Comparison of ENCODE assay signal across 24 cellular contexts in genomic region chr1:12539320-12539704, GRCh38.
DNase-seq lines count a peak whose midpoint lies in the region; ATAC-seq, FAIRE-seq and TF ChIP-seq lines count a peak whose summit lies in the region.
"Had no signal": no experiment of that assay in that cellular context is flagged by ENCODE, and none has a peak within 500 bp of the region (broad histone marks: within the 10 kb centered on the region; RNA-seq: fewer than 3 reads in every experiment).

No MANE protein-coding gene starts in this region.

- H2BK12ac ChIP-seq in neuronal stem cell (ENCODE audit: low read length): no peak overlapping the region

- TF ChIP-seq EP300 in tibial nerve (IDR thresholded peaks at IDR 0.05): no peak

- H4K20me1 ChIP-seq in IMR-90 (ENCODE audit: insufficient read depth, low read length): no peaks in the 10 kb centered on the region
- H4K20me1 ChIP-seq: BLaER1 treated with 17β-estradiol and CSF1 and Interleukin-3, amounts not matched to agents 10 nM and 100 nM had no signal

- in situ Hi-C loops in IMR-90 (cut with MboI; ENCODE audit: low sequenced_read_pairs): no loop called here

- TF ChIP-seq POLR2A in IMR-90 (IDR thresholded peaks at IDR 0.05; ENCODE audit: low read depth, low read length) (no peak), tibial nerve (IDR thresholded peaks at IDR 0.05) (no peak), H54 (IDR thresholded peaks at IDR 0.05; ENCODE audit: low read depth, low read length) (no peak)

- H3K4me3 Mint-ChIP-seq in chondrocyte (ENCODE audit: unreplicated experiment): no peak overlapping the region
- H3K4me3 Mint-ChIP-seq: activated B cell treated with CpG ODN at 0.5 μM for 24 hours; activated CD8-positive, alpha-beta T cell treated with anti-CD3 and anti-CD28 coated beads, Interleukin-2, amount 10 ng/mL, durations not matched to agents 7 days and 5 days; activated T-helper 1 cell treated with anti-CD3 and anti-CD28 coated beads, Interleukin-12 subunit alpha, Interleukin-12 subunit beta, Interleukin-2, Interleukin-4 antibody, amounts not matched to agents 30 ng/mL and 10 ng/mL and 1 ng/mL, durations not matched to agents 14 hours and 24 hours and 36 hours had no signal

- dilution Hi-C loops in IMR-90 (cut with HindIII; ENCODE audit: low sequenced_read_pairs, unreplicated experiment): no loop called here

- no peak overlapping the region; the same call in 1 of the 2 replicates for H4K5ac ChIP-seq in IMR-90 (ENCODE audit: low read depth, low read length)

- H3K9me3 Mint-ChIP-seq in chondrocyte (ENCODE audit: low read depth): peaks cover 16% of the 10 kb centered on the region

- no peak for ATAC-seq in IMR-90 (ENCODE audit: low read depth)
- ATAC-seq: activated CD8-positive, alpha-beta T cell treated with anti-CD3 and anti-CD28 coated beads, Interleukin-2, amount 10 ng/mL, durations not matched to agents 7 days and 5 days; GM12878 had no signal

- H3K4me1 Mint-ChIP-seq in chondrocyte (ENCODE audit: low read depth): peaks cover 27% of the 10 kb centered on the region
- H3K4me1 Mint-ChIP-seq: activated B cell treated with CpG ODN at 0.5 μM for 24 hours had no signal

- POLR2A ChIA-PET in IMR-90 (lab: Charles Lee; ENCODE audit: unreplicated experiment): interaction anchor here (1.0 kb wide), 1 partner anchor 78 kb away, joined by 3 read pairs; no protein-coding TSS in a partner anchor

- CTCF ChIA-PET in IMR-90 (lab: Yijun Ruan, JAX): interaction anchor here (0.5 kb wide), 1 partner anchor 244 kb away, joined by 5 read pairs; no protein-coding TSS in a partner anchor

- DNase-seq in IMR-90 (no peak), chondrocyte (ENCODE audit: low spot score) (peak; percentile 28), neuronal stem cell (ENCODE audit: low spot score) (no peak), tibial nerve (ENCODE audit: low spot score in 2 of 2) (no peak), H54 (ENCODE audit: insufficient read length, low spot score) (no peak), inferior parietal cortex (ENCODE audit: extremely low spot score) (no peak), NOMO-1 treated with dmso at 0.1 percent for 144 hours (lab: John Stamatoyannopoulos, UW; ENCODE audit: unreplicated experiment) (no peak)
- DNase-seq: activated B cell treated with CpG ODN at 0.5 μM for 24 hours; activated CD8-positive, alpha-beta T cell treated with anti-CD3 and anti-CD28 coated beads, Interleukin-2, amount 10 ng/mL, durations not matched to agents 7 days and 5 days; amniotic stem cell; cerebellar nuclear complex; DMS 273 treated with DMSO at 0.1 percent for 48 hours; GDM1; MG63; NCI-H1694 treated with DMSO at 0.1 percent for 48 hours; NCI-H510A treated with DMSO at 0.1 percent for 48 hours; stimulated activated naive CD4-positive, alpha-beta T cell treated with Interleukin-2 at 50 U/mL for 16 hours; T-helper 2 cell had no signal

- peak overlapping the region; percentile 79 for H2AK9ac ChIP-seq in IMR-90 (replicated peaks; ENCODE audit: low read depth, low read length, poor library complexity)

- no peak overlapping the region for H3K27ac Mint-ChIP-seq in chondrocyte (ENCODE audit: unreplicated experiment)
- H3K27ac Mint-ChIP-seq: activated B cell treated with CpG ODN at 0.5 μM for 24 hours; activated CD8-positive, alpha-beta T cell treated with anti-CD3 and anti-CD28 coated beads, Interleukin-2, amount 10 ng/mL, durations not matched to agents 7 days and 5 days; activated T-helper 1 cell treated with anti-CD3 and anti-CD28 coated beads, Interleukin-12 subunit alpha, Interleukin-12 subunit beta, Interleukin-2, Interleukin-4 antibody, amounts not matched to agents 30 ng/mL and 10 ng/mL and 1 ng/mL, durations not matched to agents 14 hours and 24 hours and 36 hours; progenitor cell of endocrine pancreas had no signal

- H2BK20ac ChIP-seq in IMR-90 (ENCODE audit: low read depth, low read length): peak overlapping the region; percentile 1; the same call in 1 of the 2 replicates

- no TSS peak for BruUV-seq in IMR-90 (replicated peaks; lab: Mats Ljungman, UMichigan)

- H4K91ac ChIP-seq in IMR-90 (ENCODE audit: insufficient read depth, low read depth, low read length) (peak overlapping the region; percentile 76), neuronal stem cell (ENCODE audit: low read depth, low read length, poor library complexity) (no peak overlapping the region)

- H4K8ac ChIP-seq in IMR-90 (ENCODE audit: low read depth in 2 of 2, low read length in 2 of 2) (peak overlapping the region in 1 of 2 experiments; percentile 67; a peak in 1 of 4 replicates), neuronal stem cell (ENCODE audit: low read depth, low read length) (no peak overlapping the region)

- TF ChIP-seq RAD21 in IMR-90 (IDR thresholded peaks at IDR 0.05; ENCODE audit: low read length): no peak

- no peak overlapping the region for H2BK5ac ChIP-seq in IMR-90 (ENCODE audit: low read depth, low read length, poor library complexity, severe bottlenecking)
- no peak overlapping the region for H2BK5ac ChIP-seq in neuronal stem cell (ENCODE audit: low read length)

- H3K79me1 ChIP-seq in IMR-90 (ENCODE audit: low read depth in 1 of 2, low read length in 2 of 2) (no peaks in the 10 kb centered on the region), neuronal stem cell (ENCODE audit: low read depth, low read length) (no peaks in the 10 kb centered on the region)

- peak overlapping the region; percentile 54; the same call in 1 of the 2 replicates for H2AK5ac ChIP-seq in IMR-90 (ENCODE audit: low read depth, low read length)
- peak overlapping the region; percentile 1 for H2AK5ac ChIP-seq in neuronal stem cell (ENCODE audit: low read depth, low read length)

- H3K56ac ChIP-seq in IMR-90 (ENCODE audit: extremely low read depth, insufficient read depth, low read length): no peak overlapping the region; the same call in 1 of the 2 replicates

- H2AFZ ChIP-seq in IMR-90 (replicated peaks; ENCODE audit: low read length, poor library complexity): no peak overlapping the region
- no peak overlapping the region for H2AFZ ChIP-seq in neuronal stem cell (ENCODE audit: low read length)

- FAIRE-seq in H54 (lab: Jason Lieb, UNC): no peak
- FAIRE-seq: endometrium had no signal

- peaks cover 3% of the 10 kb centered on the region; the same call in 1 of the 2 replicates for H3K27me3 ChIP-seq in IMR-90 (ENCODE audit: control insufficient read depth, insufficient read depth, low read length)
- H3K27me3 ChIP-seq in neuronal stem cell (ENCODE audit: control insufficient read depth in 3 of 3, insufficient read depth in 3 of 3, low read depth in 1 of 3, low read length in 3 of 3): peaks cover 0 to 7% (median 0%) of the 10 kb centered on the region in 3 experiments
- no peaks in the 10 kb centered on the region for H3K27me3 ChIP-seq in tibial nerve
- H3K27me3 ChIP-seq: BLaER1 treated with 17β-estradiol and CSF1 and Interleukin-3, amounts not matched to agents 10 nM and 100 nM; MG63; SJCRH30 had no signal

- H3K27ac ChIP-seq in IMR-90 (ENCODE audit: insufficient read depth, low read length) (no peak overlapping the region), neuronal stem cell (replicated peaks; ENCODE audit: low read length) (no peak overlapping the region), tibial nerve (peak overlapping the region; percentile 55 to 90 (median 81))
- H3K27ac ChIP-seq: BLaER1 treated with 17β-estradiol and CSF1 and Interleukin-3, amounts not matched to agents 10 nM and 100 nM had no signal

- H2BK120ac ChIP-seq in IMR-90 (ENCODE audit: low read depth, low read length) (peak overlapping the region; percentile 10), neuronal stem cell (ENCODE audit: low read depth, low read length) (no peak overlapping the region)

- H3K9me3 ChIP-seq in IMR-90 (ENCODE audit: control insufficient read depth, insufficient read depth, low read length): peaks cover 2% of the 10 kb centered on the region; the same call in 1 of the 2 replicates
- no peaks in the 10 kb centered on the region for H3K9me3 ChIP-seq in neuronal stem cell (replicated peaks in 1 of 2; ENCODE audit: control insufficient read depth in 2 of 2, insufficient read depth in 1 of 2, low read depth in 1 of 2, low read length in 2 of 2)
- peaks cover 0 to 10% (median 0%) of the 10 kb centered on the region in 4 donors for H3K9me3 ChIP-seq in tibial nerve

- H3K36me3 ChIP-seq in IMR-90 (ENCODE audit: control insufficient read depth, insufficient read depth, low read length) (no peaks in the 10 kb centered on the region), neuronal stem cell (replicated peaks in 1 of 2; ENCODE audit: control insufficient read depth in 2 of 2, insufficient read depth in 2 of 2, low read length in 2 of 2) (no peaks in the 10 kb centered on the region), tibial nerve (no peaks in the 10 kb centered on the region)
- H3K36me3 ChIP-seq: MG63, SJCRH30 had no signal

- H3K9me1 ChIP-seq in IMR-90 (ENCODE audit: insufficient read depth, low read length): peaks cover 6% of the 10 kb centered on the region; the same call in 1 of the 2 replicates

- H3K4me3 ChIP-seq in IMR-90 (ENCODE audit: insufficient read depth, low read depth, low read length) (no peak overlapping the region), neuronal stem cell (ENCODE audit: low read length in 2 of 2) (no peak overlapping the region), tibial nerve (no peak overlapping the region)
- H3K4me3 ChIP-seq: BLaER1 treated with 17β-estradiol and CSF1 and Interleukin-3, amounts not matched to agents 10 nM and 100 nM; GM12878; MG63 had no signal

- H3K4ac ChIP-seq in IMR-90 (ENCODE audit: low read depth, low read length) (peak overlapping the region; percentile 82), neuronal stem cell (ENCODE audit: low read length) (no peak overlapping the region)

- peak overlapping the region; percentile 8 for H3K18ac ChIP-seq in IMR-90 (ENCODE audit: low read depth, low read length)
- peak overlapping the region; percentile 20 for H3K18ac ChIP-seq in neuronal stem cell (ENCODE audit: low read length)

- H3K27me3 Mint-ChIP-seq in chondrocyte (ENCODE audit: low read depth): no peaks in the 10 kb centered on the region

- H3K9ac ChIP-seq in IMR-90 (ENCODE audit: low read depth, low read length) (no peak overlapping the region), neuronal stem cell (ENCODE audit: low read depth, low read length, poor library complexity) (no peak overlapping the region)
- H3K9ac ChIP-seq: BLaER1 treated with 17β-estradiol and CSF1 and Interleukin-3, amounts not matched to agents 10 nM and 100 nM had no signal

- no peak for TF ChIP-seq CTCF in IMR-90 (conservative IDR thresholded peaks at IDR 0.05; ENCODE audit: low read depth, low read length)
- no peak for TF ChIP-seq CTCF in chondrocyte (IDR thresholded peaks at IDR 0.05)
- TF ChIP-seq CTCF in tibial nerve (IDR thresholded peaks at IDR 0.05): no peak

- no peak overlapping the region for H3K4me2 ChIP-seq in IMR-90 (ENCODE audit: low read depth, low read length)
- no peak overlapping the region for H3K4me2 ChIP-seq in neuronal stem cell (ENCODE audit: insufficient read depth, low read length, poor library complexity, severe bottlenecking)
- H3K4me2 ChIP-seq: BLaER1 treated with 17β-estradiol and CSF1 and Interleukin-3, amounts not matched to agents 10 nM and 100 nM had no signal

- H3K23ac ChIP-seq in IMR-90 (ENCODE audit: low read depth, low read length) (no peak overlapping the region), neuronal stem cell (ENCODE audit: low read depth, low read length, poor library complexity) (no peak overlapping the region)

- 100% methylated on average over 1 of the region's 2 CpGs; no CpG with 5 or more reads in 1 of the 2 experiments for whole genome bisulfite sequencing in IMR-90 (ENCODE audit: extremely low coverage in 2 of 2, insufficient read length in 1 of 2), 2 experiments
- WGBS in neuronal stem cell (ENCODE audit: extremely low coverage in 2 of 2, insufficient read length in 2 of 2, insufficient replicate concordance in 1 of 2), 2 donors: no CpG with 5 or more reads among the region's 2 CpGs
- WGBS in tibial nerve, 2 donors: 100% methylated on average over 2 of the region's 2 CpGs

- peak overlapping the region; percentile 28; the same call in 1 of the 3 replicates for H2BK15ac ChIP-seq in IMR-90 (ENCODE audit: low read depth, low read length)
- H2BK15ac ChIP-seq in neuronal stem cell (ENCODE audit: low read length): no peak overlapping the region

- H3K36me3 Mint-ChIP-seq in chondrocyte (ENCODE audit: low read depth): peaks cover 10% of the 10 kb centered on the region

- H3K14ac ChIP-seq in IMR-90 (replicated peaks; ENCODE audit: low read depth, low read length): peak overlapping the region; percentile 29; the same call in 1 of the 2 replicates
- no peak overlapping the region for H3K14ac ChIP-seq in neuronal stem cell (ENCODE audit: low read length)

- H3K4me1 ChIP-seq in IMR-90 (ENCODE audit: control insufficient read depth, insufficient read depth, low read length) (peaks cover 23% of the 10 kb centered on the region), neuronal stem cell (ENCODE audit: control insufficient read depth in 2 of 2, insufficient read depth in 1 of 2, low read depth in 1 of 2, low read length in 2 of 2) (peaks cover 18 to 28% of the 10 kb centered on the region in 2 donors), tibial nerve (peaks cover 0 to 43% (median 23%) of the 10 kb centered on the region in 4 donors)

- intact Hi-C loops in IMR-90 (cut with micrococcal nuclease): loop anchor here (1.0 kb wide), 1 partner anchor 76 kb away; no protein-coding TSS in a partner anchor

Comparison
In these comparisons a context has a peak if more than half of its experiments do, and no peak if none do; other contexts are left out.
1. H3K27ac ChIP-seq: peak in tibial nerve (4 of 4); none in IMR-90 (single experiment) and neuronal stem cell (single experiment).